In genomic region chr3:142578309-142579223, GRCh38 we compare ENCODE assay signal across 8 cellular contexts. TPM values are rescaled to one million over a fixed set of nuclear protein-coding genes. Genes with fewer than 3 reads are reported as not detected.
DNase-seq lines count a peak whose midpoint lies in the region; ATAC-seq and TF ChIP-seq lines count a peak whose summit lies in the region.

TSS of gene ATR (minus strand) at chr3:142578733. CDS start at chr3:142578704, 29 bp downstream.

- peak within 1 kb of the TSS; percentile 99 for H3K4me3 Mint-ChIP-seq in activated T-helper 2 cell treated with anti-CD3 and anti-CD28 coated beads, Interferon-gamma antibody, Interleukin-2, Interleukin-4, amounts not matched to agents 10 μg/mL and 5 μg/mL and 100 μg/mL, durations not matched to agents 14 hours and 24 hours and 36 hours (ENCODE audit: low read depth)
- H3K4me3 Mint-ChIP-seq in natural killer cell treated with Interleukin-12 subunit alpha and Interleukin-12 subunit beta and Interleukin-15 and Interleukin-18, amount 100 ng/mL, for 72 hours: peak within 1 kb of the TSS; percentile 94

- H3K27ac Mint-ChIP-seq in activated T-helper 2 cell treated with anti-CD3 and anti-CD28 coated beads, Interferon-gamma antibody, Interleukin-2, Interleukin-4, amounts not matched to agents 10 μg/mL and 5 μg/mL and 100 μg/mL, durations not matched to agents 14 hours and 24 hours and 36 hours: peak within 1 kb of the TSS; percentile 96
- peak within 1 kb of the TSS; percentile 92 to 99 for H3K27ac Mint-ChIP-seq in natural killer cell treated with Interleukin-12 subunit alpha and Interleukin-12 subunit beta and Interleukin-15 and Interleukin-18, amount 100 ng/mL, for 72 hours

- H3K9me3 Mint-ChIP-seq in activated T-helper 2 cell treated with anti-CD3 and anti-CD28 coated beads, Interferon-gamma antibody, Interleukin-2, Interleukin-4, amounts not matched to agents 10 μg/mL and 5 μg/mL and 100 μg/mL, durations not matched to agents 14 hours and 24 hours and 36 hours: no peaks in the 10 kb centered on the region
- no peaks in the 10 kb centered on the region for H3K9me3 Mint-ChIP-seq in natural killer cell treated with Interleukin-12 subunit alpha and Interleukin-12 subunit beta and Interleukin-15 and Interleukin-18, amount 100 ng/mL, for 72 hours

- peak; percentile 95 for ATAC-seq in RWPE2 (ENCODE audit: low read depth)
- peak; percentile 95 to 97 for ATAC-seq in natural killer cell treated with Interleukin-12 subunit alpha and Interleukin-12 subunit beta and Interleukin-15 and Interleukin-18, amount 100 ng/mL, for 72 hours
- peak; percentile 97 for ATAC-seq in stimulated activated naive CD8-positive, alpha-beta T cell treated with anti-CD3 and anti-CD28 coated beads, Interleukin-15, Interleukin-2, amounts not matched to agents 100 U/mL and 50 U/mL, for 24 hours

- intact Hi-C loops in activated T-helper 2 cell treated with anti-CD3 and anti-CD28 coated beads, Interferon-gamma antibody, Interleukin-2, Interleukin-4, amounts not matched to agents 10 μg/mL and 5 μg/mL and 100 μg/mL, durations not matched to agents 14 hours and 24 hours and 36 hours (cut with micrococcal nuclease): loop anchor here (1.0 to 10.0 kb wide), 7 partner anchors 18 to 554 kb away; partner anchors contain the start of genes PLS1, TRPC1 and U2SURP

- H3K27me3 Mint-ChIP-seq in activated T-helper 2 cell treated with anti-CD3 and anti-CD28 coated beads, Interferon-gamma antibody, Interleukin-2, Interleukin-4, amounts not matched to agents 10 μg/mL and 5 μg/mL and 100 μg/mL, durations not matched to agents 14 hours and 24 hours and 36 hours (ENCODE audit: low read depth): peaks cover 11% of the 10 kb centered on the region
- H3K27me3 Mint-ChIP-seq in natural killer cell treated with Interleukin-12 subunit alpha and Interleukin-12 subunit beta and Interleukin-15 and Interleukin-18, amount 100 ng/mL, for 72 hours: peaks cover 7% of the 10 kb centered on the region in 2 donors

- H3K9me3 ChIP-seq in RWPE2 (ENCODE audit: severe bottlenecking): no peaks in the 10 kb centered on the region

- H3K4me1 Mint-ChIP-seq in activated T-helper 2 cell treated with anti-CD3 and anti-CD28 coated beads, Interferon-gamma antibody, Interleukin-2, Interleukin-4, amounts not matched to agents 10 μg/mL and 5 μg/mL and 100 μg/mL, durations not matched to agents 14 hours and 24 hours and 36 hours (ENCODE audit: low read depth): peaks cover 38% of the 10 kb centered on the region
- peaks cover 34 to 50% of the 10 kb centered on the region in 2 donors for H3K4me1 Mint-ChIP-seq in natural killer cell treated with Interleukin-12 subunit alpha and Interleukin-12 subunit beta and Interleukin-15 and Interleukin-18, amount 100 ng/mL, for 72 hours (ENCODE audit: low read depth in 2 of 2)

- H3K4me3 ChIP-seq in RWPE2 (ENCODE audit: severe bottlenecking) (peak within 1 kb of the TSS; percentile 68), fibroblast of mammary gland (ENCODE audit: control insufficient read depth, low read depth, low read length) (peak within 1 kb of the TSS; percentile 98)

- TF ChIP-seq CTCF in RWPE2 (IDR thresholded peaks at IDR 0.05; ENCODE audit: poor library complexity, severe bottlenecking) (no peak), fibroblast of mammary gland (conservative IDR thresholded peaks at IDR 0.05; ENCODE audit: control insufficient read depth, insufficient read depth, low read depth, low read length) (no peak)

- 0 out of 2 replicates have a peak, but pooled peaks cover 5% of the 10 kb centered on the region for H3K36me3 ChIP-seq in RWPE2 (ENCODE audit: low read depth)

- H3K4me1 ChIP-seq in RWPE2 (ENCODE audit: insufficient read depth, poor library complexity, severe bottlenecking): peaks cover 7% of the 10 kb centered on the region

- H3K27ac ChIP-seq in RWPE2 (ENCODE audit: poor library complexity, severe bottlenecking): peak within 1 kb of the TSS; percentile 39

- peaks cover 9% of the 10 kb centered on the region for H3K36me3 Mint-ChIP-seq in activated T-helper 2 cell treated with anti-CD3 and anti-CD28 coated beads, Interferon-gamma antibody, Interleukin-2, Interleukin-4, amounts not matched to agents 10 μg/mL and 5 μg/mL and 100 μg/mL, durations not matched to agents 14 hours and 24 hours and 36 hours (ENCODE audit: low read depth)
- peaks cover 13% of the 10 kb centered on the region for H3K36me3 Mint-ChIP-seq in natural killer cell treated with Interleukin-12 subunit alpha and Interleukin-12 subunit beta and Interleukin-15 and Interleukin-18, amount 100 ng/mL, for 72 hours

- DNase-seq in EH (ENCODE audit: low read depth) (peak; percentile 98), H4 (ENCODE audit: low spot score) (peak; percentile 94), LoVo (ENCODE audit: low spot score) (peak; percentile 94), RWPE2 (ENCODE audit: low spot score) (peak; percentile 95), fibroblast of mammary gland (ENCODE audit: low read depth) (peak; percentile 92)
- DNase-seq in activated T-helper 2 cell treated with anti-CD3 and anti-CD28 coated beads, Interferon-gamma antibody, Interleukin-2, Interleukin-4, amounts not matched to agents 10 μg/mL and 5 μg/mL and 100 μg/mL, durations not matched to agents 14 hours and 24 hours and 36 hours (ENCODE audit: low spot score): peak; percentile 96
- peak; percentile 99 for DNase-seq in natural killer cell treated with Interleukin-12 subunit alpha and Interleukin-12 subunit beta and Interleukin-15 and Interleukin-18, amount 100 ng/mL, for 72 hours (ENCODE audit: low spot score)
- DNase-seq in stimulated activated naive CD8-positive, alpha-beta T cell treated with anti-CD3 and anti-CD28 coated beads, Interleukin-15, Interleukin-2, amounts not matched to agents 100 U/mL and 50 U/mL, for 24 hours: peak; percentile 97

- H3K27me3 ChIP-seq in RWPE2 (ENCODE audit: insufficient read depth, poor library complexity, severe bottlenecking): no peaks in the 10 kb centered on the region

RNA-seq across cellular contexts. Expression of gene ATR, which starts in this region (rescaled TPM):
- 17.2 and 25.0 TPM in 2 replicates for total RNA-seq in H4 (2014; rRNA removed; shearing (Covaris generic))
- total RNA-seq in activated T-helper 2 cell treated with anti-CD3 and anti-CD28 coated beads, Interferon-gamma antibody, Interleukin-2, Interleukin-4, amounts not matched to agents 10 μg/mL and 5 μg/mL and 100 μg/mL, durations not matched to agents 14 hours and 24 hours and 36 hours: 29.1 and 32.8 TPM in 2 replicates
- 10 to 100 TPM; 45.8 to 65.5 TPM for total RNA-seq in natural killer cell treated with Interleukin-12 subunit alpha and Interleukin-12 subunit beta and Interleukin-15 and Interleukin-18, amount 100 ng/mL, for 72 hours

Comparison
In these comparisons a context has a peak if more than half of its experiments do, and no peak if none do; other contexts are left out.
1. Peak in every context shown above with its lines: DNase-seq, ATAC-seq, H3K4me3 ChIP-seq and H3K27ac ChIP-seq.